ENCODE assay signal across 1 cellular context in the genomic region with DNA sequence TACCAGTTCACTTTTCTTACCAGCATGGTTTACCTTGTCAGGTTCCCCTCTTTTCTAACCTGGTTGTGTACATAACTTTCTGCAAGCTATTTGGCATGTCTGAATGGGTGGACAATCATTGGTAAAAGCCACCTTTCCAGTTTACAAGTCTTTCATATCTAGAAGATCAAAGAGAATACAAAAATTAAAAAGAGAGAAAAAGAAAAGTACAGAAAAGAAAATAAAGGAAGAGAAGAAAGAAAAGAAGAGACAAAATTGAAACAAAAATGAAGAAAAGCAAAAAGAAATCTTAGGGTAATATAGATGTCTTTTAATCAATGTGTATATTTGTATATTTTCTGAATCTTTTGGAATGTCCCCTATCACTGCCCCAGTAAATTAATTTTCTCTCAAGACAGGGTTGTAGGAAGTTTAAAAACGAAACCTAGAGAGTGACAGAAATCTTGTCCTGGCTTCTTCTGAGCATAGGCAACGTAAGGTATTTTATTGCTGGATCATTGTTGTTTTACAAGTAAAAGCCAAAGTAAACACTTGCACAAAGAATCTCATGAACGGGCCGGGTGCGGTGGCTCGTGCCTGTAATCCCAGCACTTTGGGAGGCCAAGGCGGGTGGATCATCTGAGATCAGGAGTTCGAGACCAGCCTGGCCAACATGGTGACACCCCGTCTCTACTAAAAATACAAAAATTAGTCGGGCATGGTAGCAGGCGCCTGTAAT.
A peak's percentile ranks its signal among the peaks of the same experiment; 100 is the strongest.
TF ChIP-seq lines count a peak whose summit lies in the region.

No MANE protein-coding gene starts in this region.

TF ChIP-seq in HCT116, 20 proteins besides CTCF, POLR2A, EP300 and RAD21:
- TF ChIP-seq, protein P1, sequence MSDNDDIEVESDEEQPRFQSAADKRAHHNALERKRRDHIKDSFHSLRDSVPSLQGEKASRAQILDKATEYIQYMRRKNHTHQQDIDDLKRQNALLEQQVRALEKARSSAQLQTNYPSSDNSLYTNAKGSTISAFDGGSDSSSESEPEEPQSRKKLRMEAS (IDR thresholded peaks at IDR 0.05) = no peak
- TF ChIP-seq POLR2AphosphoS5 (IDR thresholded peaks at IDR 0.05; ENCODE audit: low read depth, low read length) (peak; percentile 23; the same call in 1 of the 2 replicates), FOSL1 (IDR thresholded peaks at IDR 0.05; ENCODE audit: low read depth) (0 out of 2 replicates have a peak, but pooled peaks have one; percentile 2), SRF (IDR thresholded peaks at IDR 0.05; ENCODE audit: low read depth) (0 out of 2 replicates have a peak, but pooled peaks have one; percentile 10), SP1 (IDR thresholded peaks at IDR 0.05; ENCODE audit: low read depth) (peak; percentile 4; the same call in 1 of the 2 replicates), JUND (IDR thresholded peaks at IDR 0.05) (peak; percentile 41; the same call in 1 of the 2 replicates), EGR1 (IDR thresholded peaks at IDR 0.05; ENCODE audit: low read depth) (peak; percentile 31; the same call in 1 of the 2 replicates), ELF1 (IDR thresholded peaks at IDR 0.05; ENCODE audit: borderline replicate concordance, low read depth) (no peak)
TF ChIP-seq in HCT116: peak in this region for 6.
